Comparison of ENCODE assay signal across 1 cellular context in the genomic region with DNA sequence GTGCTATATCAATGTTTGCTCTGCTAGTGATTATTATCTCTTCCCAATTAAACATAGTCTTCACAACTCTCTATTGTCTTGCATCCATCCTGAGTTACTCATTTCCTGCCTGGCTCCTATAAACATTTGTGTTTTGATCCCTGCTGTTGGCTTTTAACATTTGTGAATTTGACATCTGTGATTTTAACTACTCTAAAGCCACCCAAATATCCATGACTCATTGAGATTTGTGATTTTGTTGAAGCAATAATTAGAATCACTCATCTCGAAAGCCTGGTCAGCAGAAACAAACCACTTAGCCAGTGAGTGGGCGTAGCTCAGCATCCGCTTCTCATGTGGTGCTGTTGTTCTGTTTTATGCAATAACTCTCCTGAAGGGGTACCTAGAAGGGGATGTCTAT.
A peak's percentile ranks its signal among the peaks of the same experiment; 100 is the strongest.
TF ChIP-seq lines count a peak whose summit lies in the region.

No MANE protein-coding gene starts in this region.

TF ChIP-seq in H1, 55 proteins besides CTCF, POLR2A, EP300 and RAD21:
- TF ChIP-seq EGR1 (IDR thresholded peaks at IDR 0.05; ENCODE audit: borderline replicate concordance, low read depth, low read length) (peak; percentile 70; the same call in 1 of the 2 replicates), KDM5A (IDR thresholded peaks at IDR 0.05; ENCODE audit: low read length) (no peak)
